8 cellular contexts compared by ENCODE assay signal in the genomic region with DNA sequence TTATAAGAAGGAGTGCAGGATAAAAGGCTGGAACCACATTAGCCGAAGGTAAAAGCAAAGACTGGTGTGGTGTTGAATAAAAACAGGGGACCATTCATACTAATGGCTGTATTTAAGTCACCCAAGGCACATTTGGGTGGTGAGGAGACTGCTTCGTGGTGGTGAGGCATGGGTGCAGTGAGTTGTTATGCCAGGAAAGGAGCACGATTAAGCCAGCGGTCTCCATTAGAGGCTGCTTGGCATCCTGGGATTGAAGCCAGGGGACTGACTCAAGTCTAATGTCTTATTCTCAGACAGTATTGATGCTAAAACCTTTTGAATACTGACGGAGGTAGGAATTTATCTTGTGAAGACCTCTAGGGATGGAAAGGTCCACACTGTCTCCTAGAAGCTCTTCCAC.
A peak's percentile ranks its signal among the peaks of the same experiment; 100 is the strongest.
DNase-seq lines count a peak whose midpoint lies in the region; ATAC-seq lines count a peak whose summit lies in the region.

No MANE protein-coding gene starts in this region.

- H3K27ac ChIP-seq in duodenal mucosa (ENCODE audit: low read depth, low read length) (no peak overlapping the region), rectal smooth muscle tissue (ENCODE audit: low read depth, low read length) (peak overlapping the region; percentile 18)

- H3K9ac ChIP-seq in duodenal mucosa (ENCODE audit: low read depth in 1 of 2, low read length in 2 of 2) (no peak overlapping the region), rectal smooth muscle tissue (ENCODE audit: low read length) (no peak overlapping the region)

- peaks cover 15 to 26% of the 10 kb centered on the region in 2 donors for H3K4me1 ChIP-seq in duodenal mucosa (ENCODE audit: control insufficient read depth in 1 of 2, insufficient read depth in 2 of 2, low read length in 2 of 2)
- peaks cover 10% of the 10 kb centered on the region for H3K4me1 ChIP-seq in rectal smooth muscle tissue (ENCODE audit: control insufficient read depth, insufficient read depth, low read length)

- ATAC-seq in HG02885 (IDR thresholded peaks at IDR 0.05; ENCODE audit: poor library complexity, unreplicated experiment) (peak; percentile 10), GM18858 (IDR thresholded peaks at IDR 0.05; ENCODE audit: unreplicated experiment) (no peak)

- H3K27me3 ChIP-seq in duodenal mucosa (ENCODE audit: control insufficient read depth in 1 of 2, insufficient read depth in 2 of 2, low read length in 2 of 2) (no peaks in the 10 kb centered on the region), rectal smooth muscle tissue (ENCODE audit: control insufficient read depth, insufficient read depth, low read length) (no peaks in the 10 kb centered on the region)

- DNase-seq in EH (ENCODE audit: low read depth) (peak; percentile 46), T1000 (lab: John Stamatoyannopoulos, UW) (no peak), NCI-H524 treated with DMSO at 0.1 percent for 48 hours (lab: John Stamatoyannopoulos, UW) (no peak)
- no peak for DNase-seq in stimulated activated CD4-positive, alpha-beta T cell treated with anti-CD3 and anti-CD28 coated beads, Interleukin-4, amount 100 ng/mL, for 4 hours

- H3K4me3 ChIP-seq in duodenal mucosa (ENCODE audit: low read depth in 1 of 2, low read length in 2 of 2) (peak overlapping the region; percentile 55 to 65), rectal smooth muscle tissue (ENCODE audit: low read length) (peak overlapping the region; percentile 37)

- H3K36me3 ChIP-seq in duodenal mucosa (ENCODE audit: control insufficient read depth in 1 of 2, insufficient read depth in 2 of 2, low read length in 2 of 2) (peaks cover 0 to 4% of the 10 kb centered on the region in 2 donors), rectal smooth muscle tissue (ENCODE audit: control insufficient read depth, insufficient read depth, low read length) (no peaks in the 10 kb centered on the region)

- no peaks in the 10 kb centered on the region for H3K9me3 ChIP-seq in duodenal mucosa (ENCODE audit: control insufficient read depth in 1 of 2, low read length in 2 of 2)
